In genomic region chr19:46413262-46414031, GRCh38 we compare ENCODE assay signal across 8 cellular contexts.
DNase-seq lines count a peak whose midpoint lies in the region; ATAC-seq and TF ChIP-seq lines count a peak whose summit lies in the region.

Gene CCDC8, minus strand, starts transcription at chr19:46413564. Its CDS starts 754 bp downstream, at chr19:46412810.

- H3K4me3 ChIP-seq in fibroblast of mammary gland (ENCODE audit: control insufficient read depth, low read depth, low read length) = peak within 1 kb of the TSS; percentile 63

- peak within 1 kb of the TSS; percentile 96 for H3K27ac Mint-ChIP-seq in nephron progenitor cell
- H3K27ac Mint-ChIP-seq in stimulated activated naive CD8-positive, alpha-beta T cell treated with anti-CD3 and anti-CD28 coated beads, Interleukin-15, amount 100 ng/mL, for 72 hours = no peak within 1 kb of the TSS

- no peaks in the 10 kb centered on the region for H3K27me3 Mint-ChIP-seq in nephron progenitor cell (ENCODE audit: low read depth, poor library complexity)
- peaks cover 93% of the 10 kb centered on the region for H3K27me3 Mint-ChIP-seq in stimulated activated naive CD8-positive, alpha-beta T cell treated with anti-CD3 and anti-CD28 coated beads, Interleukin-15, amount 100 ng/mL, for 72 hours

- TF ChIP-seq CTCF in fibroblast of mammary gland (conservative IDR thresholded peaks at IDR 0.05; ENCODE audit: control insufficient read depth, insufficient read depth, low read depth, low read length) = no peak
- no peak for TF ChIP-seq CTCF in nephron progenitor cell (IDR thresholded peaks at IDR 0.05)

- DNase-seq in AG20443 (ENCODE audit: low spot score) (peak; percentile 46), NCI-H748 treated with DMSO at 0.1 percent for 48 hours (lab: John Stamatoyannopoulos, UW) (peak; percentile 92), fibroblast of mammary gland (ENCODE audit: low read depth) (peak; percentile 95), nephron progenitor cell (peak; percentile 91), globus pallidus (ENCODE audit: low spot score) (no peak)
- no peak for DNase-seq in stimulated activated naive CD8-positive, alpha-beta T cell treated with anti-CD3 and anti-CD28 coated beads, Interleukin-15, amount 100 ng/mL, for 72 hours

- no peak for ATAC-seq in GM18520 (IDR thresholded peaks at IDR 0.05; ENCODE audit: unreplicated experiment)
- ATAC-seq in stimulated activated naive CD8-positive, alpha-beta T cell treated with anti-CD3 and anti-CD28 coated beads, Interleukin-15, amount 100 ng/mL, for 72 hours = no peak
- no peak for ATAC-seq in HG03196 (IDR thresholded peaks at IDR 0.05; ENCODE audit: unreplicated experiment)

- peak within 1 kb of the TSS; percentile 98 for H3K4me3 Mint-ChIP-seq in nephron progenitor cell
- peak within 1 kb of the TSS in 1 of 2 donors; percentile 38 for H3K4me3 Mint-ChIP-seq in stimulated activated naive CD8-positive, alpha-beta T cell treated with anti-CD3 and anti-CD28 coated beads, Interleukin-15, amount 100 ng/mL, for 72 hours

- peaks cover 16% of the 10 kb centered on the region for H3K36me3 Mint-ChIP-seq in nephron progenitor cell (ENCODE audit: low read depth)

- no peaks in the 10 kb centered on the region for H3K9me3 Mint-ChIP-seq in nephron progenitor cell
- H3K9me3 Mint-ChIP-seq in stimulated activated naive CD8-positive, alpha-beta T cell treated with anti-CD3 and anti-CD28 coated beads, Interleukin-15, amount 100 ng/mL, for 72 hours = no peaks in the 10 kb centered on the region

- peaks cover 81% of the 10 kb centered on the region for H3K4me1 Mint-ChIP-seq in nephron progenitor cell
- peaks cover 34% of the 10 kb centered on the region for H3K4me1 Mint-ChIP-seq in stimulated activated naive CD8-positive, alpha-beta T cell treated with anti-CD3 and anti-CD28 coated beads, Interleukin-15, amount 100 ng/mL, for 72 hours

Comparison
In these comparisons a context has a peak if more than half of its experiments do, and no peak if none do; other contexts are left out.
1. DNase-seq: peak in AG20443 (single experiment), NCI-H748 treated with DMSO at 0.1 percent for 48 hours (single experiment), fibroblast of mammary gland (single experiment) and nephron progenitor cell (single experiment); none in globus pallidus (single experiment) and stimulated activated naive CD8-positive, alpha-beta T cell treated with anti-CD3 and anti-CD28 coated beads, Interleukin-15, amount 100 ng/mL, for 72 hours (0 of 2).